ENCODE assay signal across 8 cellular contexts in the genomic region with DNA sequence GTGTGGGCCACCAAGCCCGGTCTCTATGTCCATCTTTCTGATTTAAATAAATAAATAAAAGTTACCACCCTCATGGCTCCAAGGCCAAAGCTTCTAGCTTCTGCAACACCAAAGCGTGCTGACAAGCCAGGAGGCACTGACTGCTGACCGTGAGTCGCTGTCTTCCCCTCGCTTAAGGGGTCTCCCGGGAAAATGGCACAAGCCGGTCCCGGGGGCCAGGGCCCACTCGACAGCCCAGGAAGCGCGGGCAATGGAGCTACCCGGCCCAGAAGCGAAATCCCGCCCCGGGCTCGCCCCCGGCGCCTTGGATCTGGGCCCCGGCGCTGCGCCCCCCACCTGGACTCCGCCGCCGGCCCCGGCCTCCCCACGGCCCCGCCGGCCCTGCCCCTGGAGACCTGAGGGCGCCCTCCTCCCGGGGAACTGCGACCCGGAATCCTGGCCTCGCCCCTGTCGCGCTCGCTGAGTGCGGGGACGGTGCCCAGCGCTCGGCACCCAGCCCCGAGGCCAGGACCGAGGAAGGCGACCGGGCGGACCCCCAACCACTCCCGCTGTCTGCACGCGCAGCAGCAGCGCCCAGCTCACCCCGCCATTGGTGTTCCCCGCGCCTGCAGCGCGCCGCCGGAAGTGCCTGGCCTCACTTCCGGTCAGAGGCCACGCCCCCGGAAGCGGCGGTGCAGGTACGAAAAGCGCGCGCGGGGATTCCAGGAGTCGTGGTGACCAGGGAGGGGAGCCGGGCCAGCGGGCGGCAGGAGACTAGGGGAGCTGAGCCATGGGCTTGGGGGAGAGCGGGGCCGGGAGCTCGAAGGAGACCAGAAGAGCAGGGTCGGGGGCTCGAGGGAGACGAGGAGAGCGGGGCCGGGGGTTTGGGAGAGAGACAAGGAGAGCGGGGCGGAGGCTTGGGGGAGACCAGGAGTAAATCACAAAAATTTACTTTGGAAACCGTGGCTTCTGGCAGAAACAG. TPM values are rescaled to one million over a fixed set of nuclear protein-coding genes. Genes with fewer than 3 reads are reported as not detected.
DNase-seq lines count a peak whose midpoint lies in the region; ATAC-seq and TF ChIP-seq lines count a peak whose summit lies in the region.

A gene (minus strand): TSS at position 626 of the 961 bp plus-strand sequence. CDS start 36 bp downstream, at position 590.
A gene (plus strand): TSS at position 647 of the 961 bp plus-strand sequence. CDS start 2,349 bp downstream, outside the sequence.

- peak; percentile 72 for DNase-seq in DND-41
- peak; percentile 98 for DNase-seq in SK-N-SH
- peak; percentile 71 for DNase-seq in activated naive CD4-positive, alpha-beta T cell treated with anti-CD3 and anti-CD28 coated beads, Interleukin-2, amount 50 U/mL, for 16 hours
- no peak for DNase-seq in glomerular endothelial cell (ENCODE audit: extremely low read depth, low read depth, low spot score)
- DNase-seq in omental fat pad (ENCODE audit: low spot score), result peak; percentile 88
- peak; percentile 77 for DNase-seq in superior temporal gyrus (ENCODE audit: extremely low spot score)

- H3K4me3 ChIP-seq in DND-41 (ENCODE audit: low read depth in 1 of 2, low read length in 2 of 2) (peak within 1 kb of the TSS; percentile 71 to 90), SK-N-SH (ENCODE audit: low read depth in 2 of 2, low read length in 1 of 2) (peak within 1 kb of the TSS; percentile 67 to 99)

- CTCF ChIA-PET in SK-N-SH (lab: Yijun Ruan, JAX), result interaction anchor here (0.7 to 2.1 kb wide), 9 partner anchors 8 to 574 kb away, joined by 3 to 9 read pairs (median 5); a partner anchor contains a TSS

- no peaks in the 10 kb centered on the region for H3F3A ChIP-seq in SK-N-SH (replicated peaks; ENCODE audit: insufficient read depth)

- H3K27me3 ChIP-seq in DND-41 (ENCODE audit: insufficient read depth, low read length, poor library complexity) (no peaks in the 10 kb centered on the region), SK-N-SH (ENCODE audit: insufficient read depth) (no peaks in the 10 kb centered on the region)

- no peaks in the 10 kb centered on the region for H3K9me2 ChIP-seq in SK-N-SH

- ATAC-seq in DND-41 (ENCODE audit: insufficient read depth, low read depth) (peak; percentile 76), GM21723 (IDR thresholded peaks at IDR 0.05; ENCODE audit: unreplicated experiment) (peak; percentile 64), omental fat pad (ENCODE audit: low FRiP score) (peak; percentile 91)

- TF ChIP-seq CTCF in DND-41 (IDR thresholded peaks at IDR 0.05; ENCODE audit: borderline replicate concordance, extremely low read depth, low read length, poor library complexity, severe bottlenecking), result no peak
- TF ChIP-seq CTCF in LNCAP (IDR thresholded peaks at IDR 0.05), result peak; percentile 15; the same call in 1 of the 2 replicates
- no peak for TF ChIP-seq CTCF in SK-N-SH (IDR thresholded peaks at IDR 0.05)
- no peak for TF ChIP-seq CTCF in omental fat pad (IDR thresholded peaks at IDR 0.05)

- WGBS in SK-N-SH (ENCODE audit: low lambda C conversion rate), result 2% methylated on average over 55 of the region's 81 CpGs

- H3K27ac ChIP-seq in DND-41 (ENCODE audit: low read length) (peak within 1 kb of the TSS; percentile 78), SK-N-SH (ENCODE audit: low read depth in 2 of 2, low read length in 1 of 2) (peak within 1 kb of the TSS; percentile 46 to 68)

- POLR2A ChIA-PET in SK-N-SH (lab: Yijun Ruan, JAX), result interaction anchor here (0.9 to 2.1 kb wide), 7 partner anchors 9 to 112 kb away, joined by 3 to 12 read pairs (median 3); a partner anchor contains a TSS

- H3K79me2 ChIP-seq in DND-41 (ENCODE audit: insufficient read depth, low read length) (peaks cover 67% of the 10 kb centered on the region), SK-N-SH (ENCODE audit: insufficient read depth) (peaks cover 61% of the 10 kb centered on the region)

- peak within 1 kb of the TSS; percentile 88 for H3K4me2 ChIP-seq in DND-41 (ENCODE audit: insufficient read depth, low read length)
- H3K4me2 ChIP-seq in SK-N-SH, result peak within 1 kb of the TSS; percentile 100

- peaks cover 56% of the 10 kb centered on the region for H3K36me3 ChIP-seq in DND-41 (ENCODE audit: insufficient read depth, low read length)
- H3K36me3 ChIP-seq in SK-N-SH (replicated peaks in 1 of 2; ENCODE audit: control insufficient read depth in 1 of 2, insufficient read depth in 2 of 2, low read length in 1 of 2), result peaks cover 23% of the 10 kb centered on the region in 2 experiments

- no peak for TF ChIP-seq RAD21 in SK-N-SH (IDR thresholded peaks at IDR 0.05; ENCODE audit: low read length)

- H2AFZ ChIP-seq in DND-41 (ENCODE audit: low read depth, low read length) (peak within 1 kb of the TSS; percentile 94), SK-N-SH (ENCODE audit: low read depth) (peak within 1 kb of the TSS; percentile 83)

- no peak for TF ChIP-seq EP300 in SK-N-SH (IDR thresholded peaks at IDR 0.05; ENCODE audit: borderline replicate concordance in 1 of 2, low read depth in 1 of 2, low read length in 1 of 2)

- H3K9ac ChIP-seq in DND-41 (ENCODE audit: low read depth, low read length) (peak within 1 kb of the TSS; percentile 99), SK-N-SH (peak within 1 kb of the TSS; percentile 95)

- H3K4me1 ChIP-seq in DND-41 (ENCODE audit: insufficient read depth, low read length) (peaks cover 39% of the 10 kb centered on the region), SK-N-SH (ENCODE audit: control insufficient read depth in 1 of 2, insufficient read depth in 2 of 2, low read depth in 1 of 2, low read length in 1 of 2) (peaks cover 0 to 16% of the 10 kb centered on the region in 2 experiments; a peak in 1 of 4 replicates)

- H4K20me1 ChIP-seq in DND-41 (ENCODE audit: insufficient read depth, low read length) (peaks cover 13% of the 10 kb centered on the region), SK-N-SH (ENCODE audit: insufficient read depth) (0 out of 2 replicates have a peak, but pooled peaks cover 6% of the 10 kb centered on the region)

- H3K9me3 ChIP-seq in DND-41 (ENCODE audit: insufficient read depth, low read length, severe bottlenecking) (no peaks in the 10 kb centered on the region), SK-N-SH (no peaks in the 10 kb centered on the region)

TF ChIP-seq in SK-N-SH, 30 proteins besides CTCF, POLR2A, EP300 and RAD21 (continues in another document):
- no peak for TF ChIP-seq RCOR1 (IDR thresholded peaks at IDR 0.05; ENCODE audit: low read length)
- TF ChIP-seq MEF2A (IDR thresholded peaks at IDR 0.05; ENCODE audit: borderline replicate concordance, low read depth), result no peak
- 0 out of 2 replicates have a peak, but pooled peaks have one; percentile 23 for TF ChIP-seq TEAD4 (IDR thresholded peaks at IDR 0.05; ENCODE audit: borderline replicate concordance, insufficient read depth)
- no peak for TF ChIP-seq GATA2 (CRISPR knock-in tag; IDR thresholded peaks at IDR 0.05)
- TF ChIP-seq ELF1 (IDR thresholded peaks at IDR 0.05), result peak; percentile 86
- no peak for TF ChIP-seq RFX5 (IDR thresholded peaks at IDR 0.05; ENCODE audit: low read length)
- TF ChIP-seq, protein P1, sequence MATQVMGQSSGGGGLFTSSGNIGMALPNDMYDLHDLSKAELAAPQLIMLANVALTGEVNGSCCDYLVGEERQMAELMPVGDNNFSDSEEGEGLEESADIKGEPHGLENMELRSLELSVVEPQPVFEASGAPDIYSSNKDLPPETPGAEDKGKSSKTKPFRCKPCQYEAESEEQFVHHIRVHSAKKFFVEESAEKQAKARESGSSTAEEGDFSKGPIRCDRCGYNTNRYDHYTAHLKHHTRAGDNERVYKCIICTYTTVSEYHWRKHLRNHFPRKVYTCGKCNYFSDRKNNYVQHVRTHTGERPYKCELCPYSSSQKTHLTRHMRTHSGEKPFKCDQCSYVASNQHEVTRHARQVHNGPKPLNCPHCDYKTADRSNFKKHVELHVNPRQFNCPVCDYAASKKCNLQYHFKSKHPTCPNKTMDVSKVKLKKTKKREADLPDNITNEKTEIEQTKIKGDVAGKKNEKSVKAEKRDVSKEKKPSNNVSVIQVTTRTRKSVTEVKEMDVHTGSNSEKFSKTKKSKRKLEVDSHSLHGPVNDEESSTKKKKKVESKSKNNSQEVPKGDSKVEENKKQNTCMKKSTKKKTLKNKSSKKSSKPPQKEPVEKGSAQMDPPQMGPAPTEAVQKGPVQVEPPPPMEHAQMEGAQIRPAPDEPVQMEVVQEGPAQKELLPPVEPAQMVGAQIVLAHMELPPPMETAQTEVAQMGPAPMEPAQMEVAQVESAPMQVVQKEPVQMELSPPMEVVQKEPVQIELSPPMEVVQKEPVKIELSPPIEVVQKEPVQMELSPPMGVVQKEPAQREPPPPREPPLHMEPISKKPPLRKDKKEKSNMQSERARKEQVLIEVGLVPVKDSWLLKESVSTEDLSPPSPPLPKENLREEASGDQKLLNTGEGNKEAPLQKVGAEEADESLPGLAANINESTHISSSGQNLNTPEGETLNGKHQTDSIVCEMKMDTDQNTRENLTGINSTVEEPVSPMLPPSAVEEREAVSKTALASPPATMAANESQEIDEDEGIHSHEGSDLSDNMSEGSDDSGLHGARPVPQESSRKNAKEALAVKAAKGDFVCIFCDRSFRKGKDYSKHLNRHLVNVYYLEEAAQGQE (IDR thresholded peaks at IDR 0.05; ENCODE audit: low read depth, low read length), result peak; percentile 50; the same call in 1 of the 2 replicates
- 0 out of 2 replicates have a peak, but pooled peaks have one; percentile 14 for TF ChIP-seq SMC3 (IDR thresholded peaks at IDR 0.05; ENCODE audit: low read depth, low read length)
- TF ChIP-seq SIN3A (IDR thresholded peaks at IDR 0.05; ENCODE audit: borderline replicate concordance, low read depth, low read length), result peak; percentile 99
- TF ChIP-seq CHD2 (IDR thresholded peaks at IDR 0.05; ENCODE audit: low read length, partially characterized antibody), result peak; percentile 89
- peak; percentile 99 for TF ChIP-seq MXI1 (IDR thresholded peaks at IDR 0.05; ENCODE audit: low read depth, low read length)
- no peak; the same call in 1 of the 2 replicates for TF ChIP-seq TCF12 (IDR thresholded peaks at IDR 0.05)
- peak; percentile 99 for TF ChIP-seq GABPA (IDR thresholded peaks at IDR 0.05; ENCODE audit: low read depth)

RNA-seq across cellular contexts. Expression of the first gene that starts in this region (rescaled TPM):
- 30.7 and 34.8 TPM in 2 replicates for polyA plus RNA-seq in SK-N-SH (2012; rRNA removed)
- 36.0 and 37.6 TPM in 2 replicates for polyA plus RNA-seq in SK-N-SH (2012; cell fraction: cytosol; rRNA removed)
- 13.9 and 18.7 TPM in 2 replicates for polyA plus RNA-seq in SK-N-SH (2012; cell fraction: nucleus; rRNA removed)
- total RNA-seq in glomerular endothelial cell (13.1 and 20.9 TPM in 2 replicates), omental fat pad (10 to 100 TPM; 11.9 to 15.4 (median 13.3) TPM)

RNA-seq across cellular contexts. Expression of the second gene that starts in this region (rescaled TPM):
- 79.5 and 98.1 TPM in 2 replicates for polyA plus RNA-seq in SK-N-SH (2012; rRNA removed)
- polyA plus RNA-seq in SK-N-SH (2012; cell fraction: cytosol; rRNA removed), result 69.1 and 83.0 TPM in 2 replicates
- 53.9 and 64.3 TPM in 2 replicates for polyA plus RNA-seq in SK-N-SH (2012; cell fraction: nucleus; rRNA removed)
- 12.3 and 17.0 TPM in 2 replicates for total RNA-seq in glomerular endothelial cell
- total RNA-seq in omental fat pad, result 10 to 100 TPM; 15.3 to 24.0 (median 16.8) TPM
